In genomic region chr14:22849212-22849819, GRCh38 we compare ENCODE assay signal across 11 cellular contexts. TPM values are rescaled to one million over a fixed set of nuclear protein-coding genes. Genes with fewer than 3 reads are reported as not detected.
DNase-seq lines count a peak whose midpoint lies in the region; ATAC-seq and TF ChIP-seq lines count a peak whose summit lies in the region.
"Had no signal": no experiment of that assay in that cellular context is flagged by ENCODE, and none has a peak within 500 bp of the region (broad histone marks: within the 10 kb centered on the region; RNA-seq: fewer than 3 reads in every experiment).

No MANE protein-coding gene starts in this region.

- H3K4ac ChIP-seq in mesenchymal stem cell (ENCODE audit: low read depth in 1 of 2, low read length in 2 of 2), result peak overlapping the region in 1 of 2 experiments; percentile 54

- H3K9ac ChIP-seq in PC-3 (ENCODE audit: low read length) (no peak overlapping the region), mesenchymal stem cell (ENCODE audit: low read length) (peak overlapping the region; percentile 90)

- no peaks in the 10 kb centered on the region for H3F3A ChIP-seq in PC-3 (ENCODE audit: low read length, unreplicated experiment)

- H2AFZ ChIP-seq in PC-3 (ENCODE audit: low read length) (no peak overlapping the region), mesenchymal stem cell (ENCODE audit: low read depth, low read length) (no peak overlapping the region)

- H3K79me1 ChIP-seq in mesenchymal stem cell (replicated peaks; ENCODE audit: low read length, poor library complexity, severe bottlenecking), result peaks cover 16% of the 10 kb centered on the region

- no peak overlapping the region for H3K4me2 ChIP-seq in PC-3 (ENCODE audit: low read length)
- H3K4me2 ChIP-seq in mesenchymal stem cell (ENCODE audit: low read length, poor library complexity, severe bottlenecking), result no peak overlapping the region

- peak overlapping the region; percentile 97 for H3K27ac ChIP-seq in PC-3 (ENCODE audit: low read length)
- peak overlapping the region; percentile 98 for H3K27ac ChIP-seq in epithelial cell of prostate
- peak overlapping the region; percentile 78 for H3K27ac ChIP-seq in mesenchymal stem cell (ENCODE audit: low read length, poor library complexity, severe bottlenecking)
- peak overlapping the region; percentile 58 for H3K27ac ChIP-seq in thymus (ENCODE audit: low read depth)
- H3K27ac ChIP-seq: neutrophil had no signal

- no peak for DNase-seq in PC-3
- no peak for DNase-seq in epithelial cell of prostate (ENCODE audit: low read depth, low spot score)
- peak; percentile 15 for DNase-seq in mesenchymal stem cell
- no peak for DNase-seq in NCI-H510A (lab: John Stamatoyannopoulos, UW)
- DNase-seq in activated naive CD4-positive, alpha-beta T cell treated with anti-CD3 and anti-CD28 coated beads, Interleukin-2, amount 50 U/mL, for 72 hours (ENCODE audit: low spot score in 2 of 2), result no peak
- DNase-seq: activated CD4-positive, alpha-beta T cell treated with anti-CD3 and anti-CD28 coated beads, Interleukin-2, amount 50 U/mL, for 4 hours; effector memory CD4-positive, alpha-beta T cell had no signal

- no peak overlapping the region for H3K23ac ChIP-seq in mesenchymal stem cell (ENCODE audit: low read length in 2 of 2)

- H3K18ac ChIP-seq in mesenchymal stem cell (ENCODE audit: low read depth in 1 of 2, low read length in 2 of 2), result peak overlapping the region in 1 of 2 experiments; percentile 67

- WGBS in mesenchymal stem cell, result 83% methylated on average over 11 of the region's 19 CpGs
- 93% methylated on average over 19 of the region's 19 CpGs for WGBS in thymus

- no peaks in the 10 kb centered on the region for H3K79me2 ChIP-seq in PC-3 (ENCODE audit: low read length)

- TF ChIP-seq CTCF in PC-3 (conservative IDR thresholded peaks at IDR 0.05; ENCODE audit: low read depth, low read length), result no peak

- no peaks in the 10 kb centered on the region for H3K9me2 ChIP-seq in PC-3 (replicated peaks; ENCODE audit: low read length)

- H3K27ac Mint-ChIP-seq in activated naive CD4-positive, alpha-beta T cell treated with anti-CD3 and anti-CD28 coated beads, Interleukin-2, amount 50 U/mL, for 72 hours, result peak overlapping the region in 1 of 2 donors; percentile 50

- CTCF ChIA-PET in PC-3 (lab: Charles Lee), result no interaction called here

- no peaks in the 10 kb centered on the region for H3K27me3 ChIP-seq in PC-3 (ENCODE audit: low read length)
- H3K27me3 ChIP-seq in mesenchymal stem cell (ENCODE audit: control insufficient read depth in 1 of 2, insufficient read depth in 1 of 2, low read length in 2 of 2), result no peaks in the 10 kb centered on the region
- no peaks in the 10 kb centered on the region for H3K27me3 ChIP-seq in thymus (ENCODE audit: control insufficient read depth, insufficient read depth)

- no peaks in the 10 kb centered on the region for H3K9me3 ChIP-seq in PC-3 (ENCODE audit: low read length)
- no peaks in the 10 kb centered on the region for H3K9me3 ChIP-seq in mesenchymal stem cell (ENCODE audit: control insufficient read depth, low read length)
- no peaks in the 10 kb centered on the region for H3K9me3 ChIP-seq in thymus (ENCODE audit: control insufficient read depth)
- H3K9me3 ChIP-seq: neutrophil had no signal

- peaks cover 39% of the 10 kb centered on the region for H3K4me1 ChIP-seq in PC-3 (ENCODE audit: insufficient read depth, low read length)
- peaks cover 53% of the 10 kb centered on the region for H3K4me1 ChIP-seq in mesenchymal stem cell (ENCODE audit: control insufficient read depth, insufficient read depth, low read depth, low read length)
- peaks cover 4% of the 10 kb centered on the region for H3K4me1 ChIP-seq in thymus (ENCODE audit: control insufficient read depth, insufficient read depth, low read length)

- peak overlapping the region; percentile 3 for H2AK5ac ChIP-seq in mesenchymal stem cell (ENCODE audit: low read length, severe bottlenecking)

- peak overlapping the region in 1 of 2 experiments; percentile 75 for H2BK12ac ChIP-seq in mesenchymal stem cell (ENCODE audit: low read length in 2 of 2)

- H3K14ac ChIP-seq in mesenchymal stem cell (ENCODE audit: low read length in 2 of 2), result peak overlapping the region in 1 of 2 experiments; percentile 35

- intact Hi-C loops in PC-3 (cut with micrococcal nuclease), result no loop called here

- H3K9me3 Mint-ChIP-seq in activated naive CD4-positive, alpha-beta T cell treated with anti-CD3 and anti-CD28 coated beads, Interleukin-2, amount 50 U/mL, for 72 hours, result no peaks in the 10 kb centered on the region

- H2BK15ac ChIP-seq in mesenchymal stem cell (ENCODE audit: low read depth, poor library complexity, severe bottlenecking), result peak overlapping the region; percentile 83

- H3K36me3 ChIP-seq in PC-3 (ENCODE audit: low read depth, low read length) (peaks cover 5% of the 10 kb centered on the region), mesenchymal stem cell (ENCODE audit: control insufficient read depth in 1 of 2, insufficient read depth in 2 of 2, low read depth in 1 of 2, low read length in 2 of 2) (peaks cover 31 to 38% of the 10 kb centered on the region in 2 experiments), thymus (ENCODE audit: control insufficient read depth, insufficient read depth) (no peaks in the 10 kb centered on the region)
- H3K36me3 ChIP-seq: neutrophil had no signal

- ATAC-seq in PC-3, result no peak
- no peak for ATAC-seq in HG03045 (IDR thresholded peaks at IDR 0.05; ENCODE audit: unreplicated experiment)
- ATAC-seq in activated naive CD4-positive, alpha-beta T cell treated with anti-CD3 and anti-CD28 coated beads, Interleukin-2, amount 50 U/mL, for 72 hours, result no peak
- ATAC-seq in GM18517 (IDR thresholded peaks at IDR 0.05; ENCODE audit: unreplicated experiment), result no peak

- H2BK5ac ChIP-seq in mesenchymal stem cell (ENCODE audit: low read depth, low read length, poor library complexity, severe bottlenecking), result no peak overlapping the region

- peak overlapping the region; percentile 74 for H4K91ac ChIP-seq in mesenchymal stem cell (ENCODE audit: low read length)

- H4K20me1 ChIP-seq in PC-3 (ENCODE audit: low read length), result no peaks in the 10 kb centered on the region

- H4K8ac ChIP-seq in mesenchymal stem cell (ENCODE audit: low read length), result peak overlapping the region; percentile 38

- no peaks in the 10 kb centered on the region for H3K36me3 Mint-ChIP-seq in activated naive CD4-positive, alpha-beta T cell treated with anti-CD3 and anti-CD28 coated beads, Interleukin-2, amount 50 U/mL, for 72 hours

- H3K4me3 ChIP-seq in PC-3 (ENCODE audit: low read length) (no peak overlapping the region), mesenchymal stem cell (ENCODE audit: insufficient read depth in 1 of 2, low read depth in 1 of 2, low read length in 2 of 2) (peak overlapping the region in 1 of 2 experiments; percentile 48), thymus (ENCODE audit: low read length) (no peak overlapping the region)

- no peak overlapping the region for H2BK120ac ChIP-seq in mesenchymal stem cell (ENCODE audit: low read depth, low read length)

- POLR2A ChIA-PET in PC-3 (lab: Charles Lee; ENCODE audit: unreplicated experiment), result interaction anchor here (0.5 to 0.7 kb wide), 2 partner anchors 26 to 257 kb away, joined by 3 read pairs; no protein-coding TSS in a partner anchor

- no TSS peak for BruUV-seq in PC-3 (replicated peaks; lab: Mats Ljungman, UMichigan)

RNA-seq across cellular contexts. Expression of gene MMP14, which starts 12.9 kb away (rescaled TPM):
- total RNA-seq in PC-3 (2014; rRNA removed), result 80.4 and 85.0 TPM in 2 replicates
- 1,343 TPM for polyA plus RNA-seq in mesenchymal stem cell (2013, experiment 1 of 2)
- polyA plus RNA-seq in mesenchymal stem cell (2013, experiment 2 of 2), result 1,238 TPM
- polyA plus RNA-seq in thymus, result 69.5 TPM
- total RNA-seq in activated naive CD4-positive, alpha-beta T cell treated with anti-CD3 and anti-CD28 coated beads, Interleukin-2, amount 50 U/mL, for 72 hours, result 1 to 10 TPM in 1 of 2 donors, under 1 TPM in 1; 0.68 to 2.2 TPM

RNA-seq across cellular contexts. Expression of gene MRPL52, which starts 19.6 kb away (rescaled TPM):
- 114 and 180 TPM in 2 replicates for total RNA-seq in PC-3 (2014; rRNA removed)
- 219 TPM for polyA plus RNA-seq in mesenchymal stem cell (2013, experiment 1 of 2)
- polyA plus RNA-seq in mesenchymal stem cell (2013, experiment 2 of 2), result 222 TPM
- 121 TPM for polyA plus RNA-seq in thymus
- 100 to 1,000 TPM; 112 to 146 TPM for total RNA-seq in activated naive CD4-positive, alpha-beta T cell treated with anti-CD3 and anti-CD28 coated beads, Interleukin-2, amount 50 U/mL, for 72 hours

RNA-seq across cellular contexts. Expression of gene LRP10, which starts 22.2 kb away (rescaled TPM):
- 46.5 and 59.3 TPM in 2 replicates for total RNA-seq in PC-3 (2014; rRNA removed)
- 99.1 TPM for polyA plus RNA-seq in mesenchymal stem cell (2013, experiment 1 of 2)
- 101 TPM for polyA plus RNA-seq in mesenchymal stem cell (2013, experiment 2 of 2)
- polyA plus RNA-seq in thymus, result 18.6 TPM
- 10 to 100 TPM; 48.9 to 67.6 TPM for total RNA-seq in activated naive CD4-positive, alpha-beta T cell treated with anti-CD3 and anti-CD28 coated beads, Interleukin-2, amount 50 U/mL, for 72 hours

RNA-seq across cellular contexts. Expression of gene REM2, which starts 33.7 kb away (rescaled TPM):
- total RNA-seq in PC-3 (2014; rRNA removed), result 0.18 TPM in 1 of 2 replicates, not detected in the other
- polyA plus RNA-seq in mesenchymal stem cell (2013, experiment 1 of 2), result 0.10 TPM
- 0.10 TPM for polyA plus RNA-seq in mesenchymal stem cell (2013, experiment 2 of 2)
- 3.2 TPM for polyA plus RNA-seq in thymus
- 1 to 10 TPM in 1 of 2 donors, under 1 TPM in 1; 0.93 to 1.1 TPM for total RNA-seq in activated naive CD4-positive, alpha-beta T cell treated with anti-CD3 and anti-CD28 coated beads, Interleukin-2, amount 50 U/mL, for 72 hours

RNA-seq across cellular contexts. Expression of gene SLC7A7, which starts 34.1 kb away (rescaled TPM):
- not detected in 2 replicates for total RNA-seq in PC-3 (2014; rRNA removed)
- 6.4 TPM for polyA plus RNA-seq in mesenchymal stem cell (2013, experiment 1 of 2)
- polyA plus RNA-seq in mesenchymal stem cell (2013, experiment 2 of 2), result 6.5 TPM
- polyA plus RNA-seq in thymus, result 16.7 TPM
- under 1 TPM; 0.46 to 0.78 TPM for total RNA-seq in activated naive CD4-positive, alpha-beta T cell treated with anti-CD3 and anti-CD28 coated beads, Interleukin-2, amount 50 U/mL, for 72 hours

Comparison
In these comparisons a context has a peak if more than half of its experiments do, and no peak if none do; other contexts are left out.
1. RNA of gene MMP14, which starts 12.9 kb away (total RNA-seq): 80.4 to 85.0 TPM in PC-3; 0.68 to 2.2 TPM in activated naive CD4-positive, alpha-beta T cell treated with anti-CD3 and anti-CD28 coated beads, Interleukin-2, amount 50 U/mL, for 72 hours; every median in the first group is over 10 times any median in the second.
2. Peak in every context shown above with its lines, with median percentiles within 50 percentile points of each other: H3K27ac ChIP-seq.